ENCODE assay signal across 8 cellular contexts in the genomic region with DNA sequence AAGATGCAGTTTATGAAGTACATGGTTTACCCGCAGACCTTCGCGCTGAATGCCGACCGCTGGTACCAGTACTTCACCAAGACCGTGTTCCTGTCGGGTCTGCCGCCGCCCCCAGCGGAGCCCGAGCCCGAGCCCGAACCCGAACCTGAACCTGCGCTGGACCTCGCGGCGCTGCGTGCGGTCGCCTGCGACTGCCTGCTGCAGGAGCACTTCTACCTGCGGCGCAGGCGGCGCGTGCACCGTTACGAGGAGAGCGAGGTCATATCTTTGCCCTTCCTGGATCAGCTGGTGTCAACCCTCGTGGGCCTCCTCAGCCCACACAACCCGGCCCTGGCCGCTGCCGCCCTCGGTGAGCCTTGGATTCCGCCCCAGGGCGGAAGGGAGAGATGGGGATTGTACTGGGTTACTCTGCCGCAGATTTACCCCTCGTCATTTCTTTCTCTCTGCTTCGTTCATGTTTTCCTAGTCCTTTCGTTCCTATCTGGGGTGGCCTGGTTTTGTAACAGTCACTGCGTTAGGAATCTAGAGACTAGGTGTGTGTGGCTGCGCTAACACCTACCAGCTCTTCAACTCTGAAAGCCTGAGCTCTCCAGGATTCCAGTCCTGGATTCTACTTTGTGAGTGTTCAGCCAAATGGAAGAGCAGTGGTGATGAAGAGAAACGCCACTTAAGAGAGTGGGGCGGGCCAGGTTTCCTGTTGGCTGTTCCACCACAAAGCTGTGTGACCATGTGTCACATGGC. TPM values are rescaled to one million over a fixed set of nuclear protein-coding genes. Genes with fewer than 3 reads are reported as not detected.
DNase-seq lines count a peak whose midpoint lies in the region; ATAC-seq and TF ChIP-seq lines count a peak whose summit lies in the region.

No MANE protein-coding gene starts in this region.

- CTCF ChIA-PET in IMR-90 (lab: Yijun Ruan, JAX), result no interaction called here

- H3K4me2 ChIP-seq in DND-41 (ENCODE audit: insufficient read depth, low read length), result peak overlapping the region; percentile 81
- H3K4me2 ChIP-seq in IMR-90 (ENCODE audit: low read depth, low read length), result peak overlapping the region; percentile 78
- H3K4me2 ChIP-seq in trophoblast cell (ENCODE audit: low read length), result peak overlapping the region; percentile 83

- WGBS in IMR-90 (ENCODE audit: extremely low coverage in 2 of 2, insufficient read length in 1 of 2), 2 experiments, result 0% methylated on average over 9 of the region's 45 CpGs; no CpG with 5 or more reads in 1 of the 2 experiments
- no CpG with 5 or more reads among the region's 45 CpGs for WGBS in trophoblast cell (ENCODE audit: extremely low coverage, insufficient coverage, insufficient read length)

- peaks cover 7% of the 10 kb centered on the region for H4K20me1 ChIP-seq in DND-41 (ENCODE audit: insufficient read depth, low read length)
- H4K20me1 ChIP-seq in IMR-90 (ENCODE audit: insufficient read depth, low read length), result no peaks in the 10 kb centered on the region; the same call in 1 of the 2 replicates

- no peak overlapping the region for H2BK12ac ChIP-seq in trophoblast cell (ENCODE audit: low read length)

- H3K56ac ChIP-seq in IMR-90 (ENCODE audit: extremely low read depth, insufficient read depth, low read length), result peak overlapping the region; percentile 70; the same call in 1 of the 2 replicates

- peaks cover 44% of the 10 kb centered on the region for H3K4me1 ChIP-seq in DND-41 (ENCODE audit: insufficient read depth, low read length)
- no peaks in the 10 kb centered on the region for H3K4me1 ChIP-seq in IMR-90 (ENCODE audit: control insufficient read depth, insufficient read depth, low read length)
- H3K4me1 ChIP-seq in trophoblast cell (ENCODE audit: control insufficient read depth in 1 of 2, insufficient read depth in 2 of 2, low read length in 2 of 2), result no peaks in the 10 kb centered on the region
- peaks cover 15% of the 10 kb centered on the region for H3K4me1 ChIP-seq in upper lobe of right lung

- peak; percentile 43 for ATAC-seq in DND-41 (ENCODE audit: insufficient read depth, low read depth)
- peak; percentile 39 for ATAC-seq in GM21576 (IDR thresholded peaks at IDR 0.05; ENCODE audit: unreplicated experiment)
- ATAC-seq in IMR-90 (ENCODE audit: low read depth), result peak; percentile 50
- ATAC-seq in activated naive CD4-positive, alpha-beta T cell treated with anti-CD3 and anti-CD28 coated beads, Interleukin-2, amount 50 U/mL, for 72 hours, result peak; percentile 42 to 61
- peak; percentile 60 for ATAC-seq in Right ventricle myocardium superior (ENCODE audit: poor library complexity)
- peak; percentile 69 for ATAC-seq in upper lobe of right lung

- no peak overlapping the region for H2BK20ac ChIP-seq in IMR-90 (ENCODE audit: low read depth, low read length)

- peak overlapping the region; percentile 98 to 99 for H3K27ac Mint-ChIP-seq in activated naive CD4-positive, alpha-beta T cell treated with anti-CD3 and anti-CD28 coated beads, Interleukin-2, amount 50 U/mL, for 72 hours

- peak overlapping the region; percentile 73 for H2BK5ac ChIP-seq in IMR-90 (ENCODE audit: low read depth, low read length, poor library complexity, severe bottlenecking)
- no peak overlapping the region for H2BK5ac ChIP-seq in trophoblast cell (ENCODE audit: low read depth, low read length, poor library complexity)

- TF ChIP-seq CTCF in DND-41 (IDR thresholded peaks at IDR 0.05; ENCODE audit: borderline replicate concordance, extremely low read depth, low read length, poor library complexity, severe bottlenecking), result no peak
- no peak for TF ChIP-seq CTCF in IMR-90 (conservative IDR thresholded peaks at IDR 0.05; ENCODE audit: low read depth, low read length)
- no peak for TF ChIP-seq CTCF in upper lobe of right lung (IDR thresholded peaks at IDR 0.05)

- H4K91ac ChIP-seq in IMR-90 (ENCODE audit: insufficient read depth, low read depth, low read length) (peak overlapping the region; percentile 24; the same call in 1 of the 2 replicates), trophoblast cell (ENCODE audit: low read depth, low read length) (peak overlapping the region; percentile 78)

- peak; percentile 56 for DNase-seq in DND-41
- DNase-seq in IMR-90, result peak; percentile 62
- peak; percentile 78 for DNase-seq in RPMI8226
- DNase-seq in activated naive CD4-positive, alpha-beta T cell treated with anti-CD3 and anti-CD28 coated beads, Interleukin-2, amount 50 U/mL, for 72 hours (ENCODE audit: low spot score in 2 of 2), result peak; percentile 25 to 62
- peak; percentile 49 for DNase-seq in Right ventricle myocardium superior
- peak; percentile 27 to 52 for DNase-seq in trophoblast cell
- peak; percentile 77 for DNase-seq in upper lobe of right lung

- BruUV-seq in IMR-90 (replicated peaks; lab: Mats Ljungman, UMichigan), result no TSS peak

- H3K18ac ChIP-seq in IMR-90 (ENCODE audit: low read depth, low read length) (no peak overlapping the region), trophoblast cell (ENCODE audit: low read length) (peak overlapping the region; percentile 72)

- H4K8ac ChIP-seq in IMR-90 (ENCODE audit: low read depth in 2 of 2, low read length in 2 of 2), result peak overlapping the region; percentile 72 to 84
- H4K8ac ChIP-seq in trophoblast cell (ENCODE audit: low read depth, low read length), result peak overlapping the region; percentile 96

- H3K36me3 Mint-ChIP-seq in activated naive CD4-positive, alpha-beta T cell treated with anti-CD3 and anti-CD28 coated beads, Interleukin-2, amount 50 U/mL, for 72 hours, result peaks cover 21 to 29% of the 10 kb centered on the region in 2 donors

- POLR2A ChIA-PET in IMR-90 (lab: Charles Lee; ENCODE audit: unreplicated experiment), result interaction anchor here (0.6 kb wide), 1 partner anchor 1593 kb away, joined by 5 read pairs; no protein-coding TSS in a partner anchor

- peaks cover 40% of the 10 kb centered on the region for H3K36me3 ChIP-seq in DND-41 (ENCODE audit: insufficient read depth, low read length)
- peaks cover 6% of the 10 kb centered on the region for H3K36me3 ChIP-seq in IMR-90 (ENCODE audit: control insufficient read depth, insufficient read depth, low read length)
- peaks cover 0 to 3% of the 10 kb centered on the region in 2 experiments for H3K36me3 ChIP-seq in trophoblast cell (ENCODE audit: control insufficient read depth in 1 of 2, insufficient read depth in 2 of 2, low read length in 2 of 2)
- peaks cover 35% of the 10 kb centered on the region for H3K36me3 ChIP-seq in upper lobe of right lung

- H2BK120ac ChIP-seq in IMR-90 (ENCODE audit: low read depth, low read length), result no peak overlapping the region
- no peak overlapping the region for H2BK120ac ChIP-seq in trophoblast cell (ENCODE audit: insufficient read depth, low read length, poor library complexity)

- intact Hi-C loops in IMR-90 (cut with micrococcal nuclease) (no loop called here), Right ventricle myocardium superior (cut with DNase I) (no loop called here), upper lobe of right lung (cut with DNase I) (no loop called here)

- H3K4me3 ChIP-seq in DND-41 (ENCODE audit: low read depth in 1 of 2, low read length in 2 of 2) (peak overlapping the region; percentile 83 to 85), IMR-90 (ENCODE audit: insufficient read depth, low read depth, low read length) (peak overlapping the region; percentile 88), trophoblast cell (ENCODE audit: low read depth, low read length) (peak overlapping the region; percentile 99), upper lobe of right lung (peak overlapping the region; percentile 94)

- peak overlapping the region; percentile 78 for H4K12ac ChIP-seq in trophoblast cell (ENCODE audit: low read depth, low read length)

- H3K27ac ChIP-seq in DND-41 (ENCODE audit: low read length) (peak overlapping the region; percentile 88), IMR-90 (ENCODE audit: insufficient read depth, low read length) (peak overlapping the region; percentile 79), trophoblast cell (ENCODE audit: low read depth, low read length) (peak overlapping the region; percentile 56), upper lobe of right lung (peak overlapping the region; percentile 92)

- H3K23ac ChIP-seq in IMR-90 (ENCODE audit: low read depth, low read length) (peak overlapping the region; percentile 74), trophoblast cell (ENCODE audit: low read length) (no peak overlapping the region)

- no peak for TF ChIP-seq RAD21 in IMR-90 (IDR thresholded peaks at IDR 0.05; ENCODE audit: low read length)

- peaks cover 65% of the 10 kb centered on the region for H3K79me2 ChIP-seq in DND-41 (ENCODE audit: insufficient read depth, low read length)
- H3K79me2 ChIP-seq in trophoblast cell (ENCODE audit: control insufficient read depth, insufficient read depth, low read length, poor library complexity), result peaks cover 6% of the 10 kb centered on the region

- H3K79me1 ChIP-seq in IMR-90 (ENCODE audit: low read depth in 1 of 2, low read length in 2 of 2) (peaks cover 0 to 14% of the 10 kb centered on the region in 2 experiments), trophoblast cell (ENCODE audit: low read length) (peaks cover 5% of the 10 kb centered on the region)

- in situ Hi-C loops in IMR-90 (cut with MboI; ENCODE audit: low sequenced_read_pairs), result no loop called here

- H2AFZ ChIP-seq in DND-41 (ENCODE audit: low read depth, low read length) (peak overlapping the region; percentile 95), IMR-90 (replicated peaks; ENCODE audit: low read length, poor library complexity) (peak overlapping the region; percentile 98), trophoblast cell (ENCODE audit: insufficient read depth, low read length, poor library complexity) (peak overlapping the region; percentile 81)

- H3K9me3 Mint-ChIP-seq in activated naive CD4-positive, alpha-beta T cell treated with anti-CD3 and anti-CD28 coated beads, Interleukin-2, amount 50 U/mL, for 72 hours, result no peaks in the 10 kb centered on the region

- dilution Hi-C loops in IMR-90 (cut with HindIII; ENCODE audit: low sequenced_read_pairs, unreplicated experiment), result no loop called here

- H4K5ac ChIP-seq in IMR-90 (ENCODE audit: low read depth, low read length), result peak overlapping the region; percentile 78

- H2AK9ac ChIP-seq in IMR-90 (replicated peaks; ENCODE audit: low read depth, low read length, poor library complexity), result peak overlapping the region; percentile 89

- no peaks in the 10 kb centered on the region for H3K9me1 ChIP-seq in IMR-90 (ENCODE audit: insufficient read depth, low read length)

- no peak overlapping the region for H2BK15ac ChIP-seq in IMR-90 (ENCODE audit: low read depth, low read length)

- H3K14ac ChIP-seq in IMR-90 (replicated peaks; ENCODE audit: low read depth, low read length), result peak overlapping the region; percentile 46
- H3K14ac ChIP-seq in trophoblast cell (ENCODE audit: low read length), result peak overlapping the region; percentile 83

- H3K9ac ChIP-seq in DND-41 (ENCODE audit: low read depth, low read length), result peak overlapping the region; percentile 79
- H3K9ac ChIP-seq in IMR-90 (ENCODE audit: low read depth, low read length), result peak overlapping the region; percentile 80
- peak overlapping the region; percentile 95 for H3K9ac ChIP-seq in trophoblast cell (ENCODE audit: low read length)

- no peaks in the 10 kb centered on the region for H3K27me3 ChIP-seq in DND-41 (ENCODE audit: insufficient read depth, low read length, poor library complexity)
- no peaks in the 10 kb centered on the region for H3K27me3 ChIP-seq in IMR-90 (ENCODE audit: control insufficient read depth, insufficient read depth, low read length)
- H3K27me3 ChIP-seq in trophoblast cell (ENCODE audit: insufficient read depth, low read length), result no peaks in the 10 kb centered on the region
- H3K27me3 ChIP-seq in upper lobe of right lung, result no peaks in the 10 kb centered on the region

- H3K4ac ChIP-seq in IMR-90 (ENCODE audit: low read depth, low read length) (peak overlapping the region; percentile 84; the same call in 1 of the 2 replicates), trophoblast cell (ENCODE audit: low read depth, low read length) (peak overlapping the region; percentile 78)

- H3K9me3 ChIP-seq in DND-41 (ENCODE audit: insufficient read depth, low read length, severe bottlenecking) (no peaks in the 10 kb centered on the region), IMR-90 (ENCODE audit: control insufficient read depth, insufficient read depth, low read length) (no peaks in the 10 kb centered on the region), trophoblast cell (ENCODE audit: insufficient read depth, low read depth, low read length) (peaks cover 3% of the 10 kb centered on the region), upper lobe of right lung (no peaks in the 10 kb centered on the region)

- peak; percentile 40; the same call in 1 of the 2 replicates for TF ChIP-seq POLR2A in IMR-90 (IDR thresholded peaks at IDR 0.05; ENCODE audit: low read depth, low read length)

- H2AK5ac ChIP-seq in IMR-90 (ENCODE audit: low read depth, low read length), result no peak overlapping the region; the same call in 1 of the 2 replicates
- H2AK5ac ChIP-seq in trophoblast cell (ENCODE audit: low read length), result no peak overlapping the region

RNA-seq across cellular contexts. Expression of gene MRPS30, which starts 0.6 kb away (rescaled TPM):
- 51.4 and 57.2 TPM in 2 replicates for total RNA-seq in IMR-90 (2012; rRNA removed)
- polyA plus RNA-seq in IMR-90 (2012; rRNA removed), result 18.3 and 19.6 TPM in 2 replicates
- polyA plus RNA-seq in IMR-90 (2012; cell fraction: cytosol; rRNA removed), result 22.5 and 29.1 TPM in 2 replicates
- 11.6 and 17.7 TPM in 2 replicates for polyA plus RNA-seq in IMR-90 (2012; cell fraction: nucleus; rRNA removed; ENCODE audit: low replicate concordance)
- 10 to 100 TPM; 49.9 to 54.8 TPM for total RNA-seq in activated naive CD4-positive, alpha-beta T cell treated with anti-CD3 and anti-CD28 coated beads, Interleukin-2, amount 50 U/mL, for 72 hours
- 73.0 TPM for total RNA-seq in Right ventricle myocardium superior
- polyA plus RNA-seq in trophoblast cell (2013), result 23.8 and 25.0 TPM in 2 replicates
- total RNA-seq in upper lobe of right lung, result 37.8 TPM

Comparison
In these comparisons a context has a peak if more than half of its experiments do, and no peak if none do; other contexts are left out.
1. Peak in every context shown above with its lines: DNase-seq, ATAC-seq, H3K4me3 ChIP-seq and H3K27ac ChIP-seq.